In the genomic region with DNA sequence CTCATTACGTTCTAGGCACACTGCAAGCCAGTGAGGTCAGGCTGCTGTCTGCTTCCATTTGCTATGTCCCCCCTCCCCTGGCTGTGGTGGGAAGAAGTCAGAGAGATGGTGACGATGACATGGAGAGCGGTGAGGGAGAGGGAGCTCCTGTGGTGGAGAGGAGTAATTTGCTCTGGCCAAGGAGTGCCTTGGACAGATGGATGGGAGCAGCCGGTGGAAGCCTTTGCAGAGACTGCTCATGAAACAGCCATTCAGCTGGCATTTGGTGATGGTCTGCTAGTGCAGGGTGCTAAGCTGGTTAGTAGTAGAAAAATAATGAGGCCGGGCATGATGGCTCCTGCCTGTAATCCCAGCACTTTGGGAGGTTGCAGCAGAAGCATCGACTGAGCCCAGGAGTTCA, we compare ENCODE assay signal across 19 cellular contexts.
DNase-seq lines count a peak whose midpoint lies in the region; ATAC-seq and TF ChIP-seq lines count a peak whose summit lies in the region.
"Had no signal": no experiment of that assay in that cellular context is flagged by ENCODE, and none has a peak within 500 bp of the region (broad histone marks: within the 10 kb centered on the region; RNA-seq: fewer than 3 reads in every experiment).

No MANE protein-coding gene starts in this region.

- POLR2A ChIA-PET in WTC11 (lab: Charles Lee), result no interaction called here

- in situ Hi-C loops in G401 (cut with HindIII; ENCODE audit: low sequenced_read_pairs), result no loop called here

- no peaks in the 10 kb centered on the region; the same call in 1 of the 2 replicates for H3K9me3 Mint-ChIP-seq in WTC11
- H3K9me3 Mint-ChIP-seq: CD4-positive, CD25-positive, alpha-beta regulatory T cell had no signal

- TF ChIP-seq CTCF in WTC11 (IDR thresholded peaks at IDR 0.05), result no peak

- CTCF ChIA-PET in WTC11 (lab: Charles Lee), result interaction anchor here (1.0 kb wide), 1 partner anchor 23 kb away, joined by 3 read pairs; no protein-coding TSS in a partner anchor

- no peak for ATAC-seq in WTC11
- no peak for ATAC-seq in GM19397 (IDR thresholded peaks at IDR 0.05; ENCODE audit: unreplicated experiment)
- ATAC-seq: HCT116 had no signal

- H3K36me3 Mint-ChIP-seq in WTC11, result no peaks in the 10 kb centered on the region
- H3K36me3 Mint-ChIP-seq: CD4-positive, CD25-positive, alpha-beta regulatory T cell had no signal

- H3K27me3 Mint-ChIP-seq in WTC11 (ENCODE audit: low read depth), result no peaks in the 10 kb centered on the region; the same call in 1 of the 2 replicates

- H3K27ac Mint-ChIP-seq in WTC11, result peak overlapping the region; percentile 19; the same call in 1 of the 2 replicates
- H3K27ac Mint-ChIP-seq: CD4-positive, CD25-positive, alpha-beta regulatory T cell had no signal

- H3K4me1 Mint-ChIP-seq in WTC11, result peaks cover 8% of the 10 kb centered on the region

- DNase-seq in G401 (ENCODE audit: low spot score) (peak; percentile 85), NCI-H446 treated with DMSO at 0.1 percent for 48 hours (lab: John Stamatoyannopoulos, UW) (peak; percentile 26), WTC11 (ENCODE audit: low spot score) (no peak), myocyte (ENCODE audit: low read depth) (peak; percentile 92), D341Med (ENCODE audit: low spot score) (no peak), activated T-cell treated with anti-CD3 and anti-CD28 coated beads for 4 hours (no peak)
- no peak for DNase-seq in stimulated activated CD4-positive, alpha-beta T cell treated with anti-CD3 and anti-CD28 coated beads, Interleukin-4, amount 100 ng/mL, for 1 hour
- DNase-seq: BE2C; CD4-positive, CD25-positive, alpha-beta regulatory T cell; MM.1S; NCI-H1048; NCI-H1436; NCI-H2029; NCI-H345; NCI-H526 treated with DMSO at 0.1 percent for 48 hours; SHP77 treated with DMSO at 0.1 percent for 48 hours; SK-N-SH had no signal

- no peak overlapping the region for H3K4me3 Mint-ChIP-seq in WTC11
- H3K4me3 Mint-ChIP-seq: CD4-positive, CD25-positive, alpha-beta regulatory T cell had no signal

TF ChIP-seq in WTC11, 78 proteins besides CTCF, POLR2A, EP300 and RAD21:
- TF ChIP-seq MXD4 (CRISPR knock-in tag; IDR thresholded peaks at IDR 0.05; ENCODE audit: borderline replicate concordance) (no peak), TP53 (CRISPR knock-in tag; IDR thresholded peaks at IDR 0.05) (no peak), JUN (CRISPR knock-in tag; IDR thresholded peaks at IDR 0.05) (no peak), ZNF671 (CRISPR knock-in tag; IDR thresholded peaks at IDR 0.05) (no peak), ZNF423 (CRISPR knock-in tag; IDR thresholded peaks at IDR 0.05) (no peak), CBFB (CRISPR knock-in tag; IDR thresholded peaks at IDR 0.05; ENCODE audit: low read depth) (no peak), RORB (CRISPR knock-in tag; IDR thresholded peaks at IDR 0.05) (no peak), JAZF1 (CRISPR knock-in tag; IDR thresholded peaks at IDR 0.05) (no peak), CREM (CRISPR knock-in tag; IDR thresholded peaks at IDR 0.05) (no peak), IRF2 (CRISPR knock-in tag; IDR thresholded peaks at IDR 0.05; ENCODE audit: borderline replicate concordance, low read depth) (no peak), FOXJ3 (CRISPR knock-in tag; IDR thresholded peaks at IDR 0.05; ENCODE audit: borderline replicate concordance) (no peak), ETV6 (CRISPR knock-in tag; IDR thresholded peaks at IDR 0.05) (no peak)

Comparison
In these comparisons a context has a peak if more than half of its experiments do, and no peak if none do; other contexts are left out.
1. DNase-seq: peak in G401 (single experiment), NCI-H446 treated with DMSO at 0.1 percent for 48 hours (single experiment) and myocyte (single experiment); none in WTC11 (single experiment), D341Med (single experiment), activated T-cell treated with anti-CD3 and anti-CD28 coated beads for 4 hours (single experiment) and stimulated activated CD4-positive, alpha-beta T cell treated with anti-CD3 and anti-CD28 coated beads, Interleukin-4, amount 100 ng/mL, for 1 hour (single experiment).